8 cellular contexts compared by ENCODE assay signal in the genomic region with DNA sequence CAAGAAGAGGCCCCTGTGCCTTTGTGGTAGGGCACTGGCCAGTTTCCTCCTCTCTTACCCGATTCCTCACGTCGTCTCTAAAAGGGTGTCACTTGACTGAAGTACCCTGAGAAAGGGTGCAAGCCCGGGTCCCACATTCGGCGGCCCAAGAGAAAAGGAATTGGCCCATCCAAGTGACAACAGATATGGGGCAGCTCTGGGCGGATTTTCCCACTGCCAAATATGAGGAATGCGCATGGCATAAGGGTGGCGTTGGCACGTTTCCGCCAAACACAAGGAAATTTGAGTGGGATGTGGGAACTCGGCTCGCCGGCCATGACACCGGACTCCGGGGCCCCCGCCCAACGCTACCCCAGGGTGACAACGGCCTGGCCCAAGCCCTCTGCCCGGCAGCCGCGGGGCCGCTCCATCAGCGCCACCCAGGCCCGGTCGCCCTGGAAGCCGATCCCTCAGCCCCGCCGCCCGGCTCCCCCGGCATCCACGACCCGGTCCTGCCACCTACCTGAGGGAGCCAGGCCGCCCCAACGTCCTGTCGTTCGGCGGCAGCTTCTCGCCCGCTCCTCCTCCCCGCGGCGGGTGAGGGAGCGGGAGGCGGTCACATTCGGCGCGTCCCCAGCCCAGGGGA. TPM values are rescaled to one million over a fixed set of nuclear protein-coding genes. Genes with fewer than 3 reads are reported as not detected.
DNase-seq lines count a peak whose midpoint lies in the region; ATAC-seq and TF ChIP-seq lines count a peak whose summit lies in the region.

No MANE protein-coding gene starts in this region.

- peak overlapping the region; percentile 81 for H3K4me3 Mint-ChIP-seq in activated CD4-positive, alpha-beta T cell treated with anti-CD3 and anti-CD28 coated beads for 36 hours

- H2AFZ ChIP-seq in OCI-LY7 (ENCODE audit: low read length) = peak overlapping the region; percentile 69

- TF ChIP-seq POLR2A in gastrocnemius medialis (IDR thresholded peaks at IDR 0.05) = no peak

- TF ChIP-seq CTCF in OCI-LY7 (conservative IDR thresholded peaks at IDR 0.05; ENCODE audit: low read length) (no peak), astrocyte of the spinal cord (IDR thresholded peaks at IDR 0.05; ENCODE audit: low read depth, low read length) (no peak), gastrocnemius medialis (IDR thresholded peaks at IDR 0.05 in 4 of 5, conservative IDR thresholded peaks at IDR 0.05 in 1 of 5) (no peak)

- peak overlapping the region; percentile 96 for H3K4me2 ChIP-seq in OCI-LY7 (ENCODE audit: low read length)

- POLR2A ChIA-PET in activated CD4-positive, alpha-beta T cell treated with anti-CD3 and anti-CD28 coated beads for 36 hours (lab: Charles Lee) = interaction anchor here (0.7 to 1.0 kb wide), 3 partner anchors 36 to 106 kb away, joined by 3 read pairs; no protein-coding TSS in a partner anchor
- POLR2A ChIA-PET in OCI-LY7 (lab: Charles Lee) = no interaction called here

- no peaks in the 10 kb centered on the region for H3K9me3 ChIP-seq in OCI-LY7 (ENCODE audit: low read length)
- H3K9me3 ChIP-seq in gastrocnemius medialis = no peaks in the 10 kb centered on the region

- no peaks in the 10 kb centered on the region for H3K27me3 ChIP-seq in gastrocnemius medialis

- H3K4me3 ChIP-seq in OCI-LY7 (ENCODE audit: low read depth, low read length, poor library complexity, severe bottlenecking) = peak overlapping the region; percentile 83
- H3K4me3 ChIP-seq in astrocyte of the spinal cord (ENCODE audit: low read depth, low read length) = peak overlapping the region; percentile 94
- H3K4me3 ChIP-seq in iPS-11a (ENCODE audit: low read depth, low read length) = peak overlapping the region; percentile 91
- peak overlapping the region; percentile 96 to 100 (median 98) for H3K4me3 ChIP-seq in gastrocnemius medialis

- no peaks in the 10 kb centered on the region for H3K9me3 Mint-ChIP-seq in activated CD4-positive, alpha-beta T cell treated with anti-CD3 and anti-CD28 coated beads for 36 hours (ENCODE audit: low read depth)

- peaks cover 24% of the 10 kb centered on the region; the same call in 1 of the 2 replicates for H4K20me1 ChIP-seq in OCI-LY7 (ENCODE audit: insufficient read depth, low read length)

- H3K36me3 Mint-ChIP-seq in activated CD4-positive, alpha-beta T cell treated with anti-CD3 and anti-CD28 coated beads for 36 hours (ENCODE audit: low read depth) = peaks cover 4% of the 10 kb centered on the region

- peak overlapping the region; percentile 96 for H3K27ac Mint-ChIP-seq in activated CD4-positive, alpha-beta T cell treated with anti-CD3 and anti-CD28 coated beads for 36 hours

- in situ Hi-C loops in astrocyte of the spinal cord (cut with HindIII; ENCODE audit: low sequenced_read_pairs) = no loop called here
- in situ Hi-C loops in gastrocnemius medialis (cut with MboI; ENCODE audit: low sequenced_read_pairs in 4 of 4) = no loop called here

- peaks cover 30% of the 10 kb centered on the region for H3K4me1 Mint-ChIP-seq in activated CD4-positive, alpha-beta T cell treated with anti-CD3 and anti-CD28 coated beads for 36 hours

- no TSS peak for BruUV-seq in OCI-LY7 (replicated peaks; lab: Mats Ljungman, UMichigan)

- peak overlapping the region; percentile 83 for H3K27ac ChIP-seq in OCI-LY7 (ENCODE audit: low read depth, low read length, poor library complexity, severe bottlenecking)
- H3K27ac ChIP-seq in gastrocnemius medialis = peak overlapping the region; percentile 99 to 100 (median 100)

- no peaks in the 10 kb centered on the region for H3K9me2 ChIP-seq in OCI-LY7 (ENCODE audit: insufficient read depth, low read length)

- peaks cover 56% of the 10 kb centered on the region for H3K79me2 ChIP-seq in OCI-LY7 (ENCODE audit: insufficient read depth, low read depth, low read length)

- CTCF ChIA-PET in activated CD4-positive, alpha-beta T cell treated with anti-CD3 and anti-CD28 coated beads for 36 hours (lab: Charles Lee) = interaction anchor here (0.6 to 1.5 kb wide), 6 partner anchors 49 to 228 kb away, joined by 3 to 7 read pairs (median 3); a partner anchor contains a TSS
- CTCF ChIA-PET in OCI-LY7 (lab: Charles Lee; ENCODE audit: unreplicated experiment) = interaction anchor here (0.6 kb wide), 3 partner anchors 9 to 275 kb away, joined by 3 to 4 read pairs (median 3); no protein-coding TSS in a partner anchor

- peaks cover 30% of the 10 kb centered on the region for H3K4me1 ChIP-seq in OCI-LY7 (ENCODE audit: insufficient read depth, low read length, poor library complexity, severe bottlenecking)
- H3K4me1 ChIP-seq in gastrocnemius medialis = peaks cover 37 to 44% of the 10 kb centered on the region in 2 donors

- ATAC-seq in activated CD4-positive, alpha-beta T cell treated with anti-CD3 and anti-CD28 coated beads for 36 hours = peak; percentile 45
- ATAC-seq in HG02759 (IDR thresholded peaks at IDR 0.05; ENCODE audit: unreplicated experiment) = peak; percentile 49
- peak; percentile 45 to 48 for ATAC-seq in gastrocnemius medialis

- DNase-seq in activated CD4-positive, alpha-beta T cell treated with anti-CD3 and anti-CD28 coated beads for 36 hours = no peak
- no peak for DNase-seq in activated CD4-positive, alpha-beta T cell treated with anti-CD3 and anti-CD28 coated beads, Interleukin-2, amount 50 U/mL, for 1 hour
- DNase-seq in OCI-LY7 (ENCODE audit: low spot score) (peak; percentile 70), astrocyte of the spinal cord (ENCODE audit: low read depth, low spot score) (no peak), gastrocnemius medialis (peak; percentile 59 to 81), HCEC 1CT (no peak)

- peaks cover 6% of the 10 kb centered on the region; the same call in 1 of the 2 replicates for H3K36me3 ChIP-seq in OCI-LY7 (ENCODE audit: insufficient read depth, low read length)
- H3K36me3 ChIP-seq in gastrocnemius medialis = no peaks in the 10 kb centered on the region

- intact Hi-C loops in activated CD4-positive, alpha-beta T cell treated with anti-CD3 and anti-CD28 coated beads for 36 hours (cut with DNase I, micrococcal nuclease) = loop anchor here in 1 of 2 experiments (1.0 to 5.0 kb wide), 3 partner anchors 476 to 1391 kb away; a partner anchor contains a TSS
- intact Hi-C loops in OCI-LY7 (cut with micrococcal nuclease; ENCODE audit: unreplicated experiment) (loop anchor here (5.0 to 10.0 kb wide), 3 partner anchors 51 to 1741 kb away; a partner anchor contains a TSS), gastrocnemius medialis (cut with DNase I; ENCODE audit: low total_unique reads) (loop anchor here (2.0 to 5.0 kb wide), 2 partner anchors 107 to 1804 kb away; a partner anchor contains a TSS)

- H3K27me3 Mint-ChIP-seq in activated CD4-positive, alpha-beta T cell treated with anti-CD3 and anti-CD28 coated beads for 36 hours = no peaks in the 10 kb centered on the region

RNA-seq across cellular contexts. Expression of a gene that starts 0.5 kb away (rescaled TPM):
- total RNA-seq in activated CD4-positive, alpha-beta T cell treated with anti-CD3 and anti-CD28 coated beads for 36 hours = 10 to 100 TPM; 66.8 to 74.7 TPM
- total RNA-seq in OCI-LY7 (2014; rRNA removed; shearing (Covaris generic)) = 88.0 and 91.0 TPM in 2 replicates
- total RNA-seq in OCI-LY7 (2022) = 90.4 and 90.8 TPM in 2 replicates
- 100 to 1,000 TPM; 212 to 346 (median 246) TPM for total RNA-seq in gastrocnemius medialis

Comparison
In these comparisons a context has a peak if more than half of its experiments do, and no peak if none do; other contexts are left out.
1. DNase-seq: peak in OCI-LY7 (single experiment) and gastrocnemius medialis (2 of 2); none in activated CD4-positive, alpha-beta T cell treated with anti-CD3 and anti-CD28 coated beads for 36 hours (single experiment), activated CD4-positive, alpha-beta T cell treated with anti-CD3 and anti-CD28 coated beads, Interleukin-2, amount 50 U/mL, for 1 hour (single experiment), astrocyte of the spinal cord (single experiment) and HCEC 1CT (single experiment).
2. Peak in every context shown above with its lines, with median percentiles within 50 percentile points of each other: ATAC-seq and H3K4me3 ChIP-seq.